In the genomic region with DNA sequence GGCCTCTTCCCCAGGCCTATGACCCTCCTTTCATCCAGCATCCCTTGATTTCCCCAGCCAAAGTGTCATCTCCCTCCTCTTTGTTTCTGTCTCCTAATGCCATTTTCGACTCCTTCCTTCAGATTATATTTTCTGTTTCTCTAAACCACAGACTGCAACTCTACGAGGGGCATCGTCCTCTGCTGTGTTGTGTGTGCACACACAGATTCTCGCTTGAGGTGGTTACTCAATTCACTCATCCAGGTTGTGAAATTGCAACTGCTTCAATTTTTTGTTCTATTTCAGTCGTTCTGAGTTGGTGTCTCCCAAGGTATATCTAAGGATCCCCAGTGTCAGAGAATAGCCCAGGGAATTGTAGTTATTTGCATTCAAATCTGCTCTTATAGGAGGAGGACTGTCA, we compare ENCODE assay signal across 10 cellular contexts.
DNase-seq lines count a peak whose midpoint lies in the region; ATAC-seq and TF ChIP-seq lines count a peak whose summit lies in the region.
"Had no signal": no experiment of that assay in that cellular context is flagged by ENCODE, and none has a peak within 500 bp of the region (broad histone marks: within the 10 kb centered on the region; RNA-seq: fewer than 3 reads in every experiment).

No MANE protein-coding gene starts in this region.

- no peak overlapping the region for H3K27ac Mint-ChIP-seq in GM23338
- H3K27ac Mint-ChIP-seq: CD8-positive, alpha-beta T cell had no signal

- H3K27me3 ChIP-seq in GM23338 (ENCODE audit: insufficient read depth) (no peaks in the 10 kb centered on the region), mesenchymal stem cell (ENCODE audit: control insufficient read depth in 1 of 2, insufficient read depth in 1 of 2, low read length in 2 of 2) (no peaks in the 10 kb centered on the region)
- H3K27me3 ChIP-seq: SJCRH30 had no signal

- H2BK120ac ChIP-seq in mesenchymal stem cell (ENCODE audit: low read depth, low read length) = no peak overlapping the region

- no peaks in the 10 kb centered on the region for H3K9me3 Mint-ChIP-seq in GM23338
- H3K9me3 Mint-ChIP-seq: CD8-positive, alpha-beta T cell had no signal

- 86% methylated on average over 5 of the region's 5 CpGs for WGBS in mesenchymal stem cell

- no peak overlapping the region for H3K23ac ChIP-seq in mesenchymal stem cell (ENCODE audit: low read length in 2 of 2)

- H3K79me1 ChIP-seq in mesenchymal stem cell (replicated peaks; ENCODE audit: low read length, poor library complexity, severe bottlenecking) = peaks cover 1% of the 10 kb centered on the region

- H3K4me1 Mint-ChIP-seq in GM23338 = peaks cover 4% of the 10 kb centered on the region; the same call in 2 of the 3 replicates

- no peaks in the 10 kb centered on the region for H3K79me2 ChIP-seq in GM23338 (replicated peaks; ENCODE audit: insufficient read depth)

- H3K9me2 ChIP-seq in GM23338 (ENCODE audit: insufficient read depth) = no peaks in the 10 kb centered on the region

- no peak overlapping the region for H2BK12ac ChIP-seq in mesenchymal stem cell (ENCODE audit: low read length in 2 of 2)

- H3K27ac ChIP-seq in GM23338 (ENCODE audit: low read depth) (no peak overlapping the region), mesenchymal stem cell (ENCODE audit: low read length, poor library complexity, severe bottlenecking) (no peak overlapping the region)
- H3K27ac ChIP-seq: SJCRH30 had no signal

- H3K4ac ChIP-seq in mesenchymal stem cell (ENCODE audit: low read depth in 1 of 2, low read length in 2 of 2) = no peak overlapping the region

- H3K18ac ChIP-seq in mesenchymal stem cell (ENCODE audit: low read depth in 1 of 2, low read length in 2 of 2) = no peak overlapping the region

- peak overlapping the region; percentile 23; the same call in 1 of the 2 replicates for H2AFZ ChIP-seq in GM23338
- no peak overlapping the region for H2AFZ ChIP-seq in mesenchymal stem cell (ENCODE audit: low read depth, low read length)

- no peak for TF ChIP-seq POLR2A in NB4 (IDR thresholded peaks at IDR 0.05; ENCODE audit: extremely low read depth, insufficient read length)

- H3K9ac ChIP-seq in mesenchymal stem cell (ENCODE audit: low read length) = peak overlapping the region; percentile 52

- H2BK15ac ChIP-seq in mesenchymal stem cell (ENCODE audit: low read depth, poor library complexity, severe bottlenecking) = no peak overlapping the region

- H2AK5ac ChIP-seq in mesenchymal stem cell (ENCODE audit: low read length, severe bottlenecking) = no peak overlapping the region

- H3K4me3 ChIP-seq in GM23338 = no peak overlapping the region
- H3K4me3 ChIP-seq in NB4 (ENCODE audit: low read depth, low read length) = no peak overlapping the region
- H3K4me3 ChIP-seq in mesenchymal stem cell (ENCODE audit: insufficient read depth in 1 of 2, low read depth in 1 of 2, low read length in 2 of 2) = no peak overlapping the region
- H3K4me3 ChIP-seq: SJCRH30 had no signal

- H4K8ac ChIP-seq in mesenchymal stem cell (ENCODE audit: low read length) = no peak overlapping the region

- H3K9me3 ChIP-seq in mesenchymal stem cell (ENCODE audit: control insufficient read depth, low read length) = no peaks in the 10 kb centered on the region
- H3K9me3 ChIP-seq: SJCRH30 had no signal

- no peak for ATAC-seq in GM23338
- no peak for ATAC-seq in HG03095 (IDR thresholded peaks at IDR 0.05; ENCODE audit: unreplicated experiment)

- no peaks in the 10 kb centered on the region for H4K20me1 ChIP-seq in GM23338 (replicated peaks; ENCODE audit: insufficient read depth)

- TF ChIP-seq CTCF in GM23338 (conservative IDR thresholded peaks at IDR 0.05; ENCODE audit: low read depth in 2 of 2) (no peak), NB4 (IDR thresholded peaks at IDR 0.05; ENCODE audit: low read depth, low read length) (no peak)

- H3K4me2 ChIP-seq in GM23338 (no peak overlapping the region), mesenchymal stem cell (ENCODE audit: low read length, poor library complexity, severe bottlenecking) (no peak overlapping the region)

- H3F3A ChIP-seq in GM23338 (replicated peaks; ENCODE audit: low read depth) = no peaks in the 10 kb centered on the region

- no peak for DNase-seq in GM23338 (ENCODE audit: low spot score)
- DNase-seq in NB4 (ENCODE audit: low read depth) = peak; percentile 58
- DNase-seq in SIG-M5 treated with dmso at 0.1 percent for 504 hours (lab: John Stamatoyannopoulos, UW; ENCODE audit: unreplicated experiment) = peak; percentile 83
- DNase-seq in mesenchymal stem cell = no peak
- DNase-seq in stimulated activated CD4-positive, alpha-beta T cell treated with anti-CD3 and anti-CD28 coated beads, Interleukin-4, amount 100 ng/mL, for 4 hours = no peak
- DNase-seq in activated CD4-positive, alpha-beta T cell treated with anti-CD3 and anti-CD28 coated beads for 4 hours = no peak
- DNase-seq: GF-D8 had no signal

- H4K91ac ChIP-seq in mesenchymal stem cell (ENCODE audit: low read length) = no peak overlapping the region

- H3K36me3 Mint-ChIP-seq in GM23338 (ENCODE audit: low read depth) = no peaks in the 10 kb centered on the region
- H3K36me3 Mint-ChIP-seq: CD8-positive, alpha-beta T cell had no signal

- no peak overlapping the region for H3K14ac ChIP-seq in mesenchymal stem cell (ENCODE audit: low read length in 2 of 2)

- H3K36me3 ChIP-seq in GM23338 (ENCODE audit: insufficient read depth) (no peaks in the 10 kb centered on the region), mesenchymal stem cell (ENCODE audit: control insufficient read depth in 1 of 2, insufficient read depth in 2 of 2, low read depth in 1 of 2, low read length in 2 of 2) (no peaks in the 10 kb centered on the region)
- H3K36me3 ChIP-seq: SJCRH30 had no signal

- H3K4me1 ChIP-seq in GM23338 (ENCODE audit: insufficient read depth) = peaks cover 6% of the 10 kb centered on the region; the same call in 1 of the 2 replicates
- H3K4me1 ChIP-seq in mesenchymal stem cell (ENCODE audit: control insufficient read depth, insufficient read depth, low read depth, low read length) = peaks cover 8% of the 10 kb centered on the region
- H3K4me1 ChIP-seq: SJCRH30 had no signal

- no peaks in the 10 kb centered on the region for H3K27me3 Mint-ChIP-seq in GM23338 (ENCODE audit: insufficient read depth, low read depth, poor library complexity)

- H3K4me3 Mint-ChIP-seq in GM23338 = no peak overlapping the region
- H3K4me3 Mint-ChIP-seq: CD8-positive, alpha-beta T cell had no signal

- H2BK5ac ChIP-seq in mesenchymal stem cell (ENCODE audit: low read depth, low read length, poor library complexity, severe bottlenecking) = no peak overlapping the region

TF ChIP-seq in GM23338, 12 proteins besides CTCF, POLR2A, EP300 and RAD21 (continues in another document):
- TF ChIP-seq CREB1 (CRISPR knock-in tag; IDR thresholded peaks at IDR 0.05; ENCODE audit: low read depth) (no peak), EZH2 (IDR thresholded peaks at IDR 0.05; ENCODE audit: low read depth, unreplicated experiment) (no peak), ZNF114 (CRISPR knock-in tag; IDR thresholded peaks at IDR 0.05) (no peak), STAT1 (IDR thresholded peaks at IDR 0.05; ENCODE audit: unreplicated experiment) (no peak)

Comparison
In these comparisons a context has a peak if more than half of its experiments do, and no peak if none do; other contexts are left out.
1. DNase-seq: peak in NB4 (single experiment) and SIG-M5 treated with dmso at 0.1 percent for 504 hours (single experiment); none in GM23338 (single experiment), mesenchymal stem cell (single experiment), stimulated activated CD4-positive, alpha-beta T cell treated with anti-CD3 and anti-CD28 coated beads, Interleukin-4, amount 100 ng/mL, for 4 hours (0 of 2) and activated CD4-positive, alpha-beta T cell treated with anti-CD3 and anti-CD28 coated beads for 4 hours (0 of 2).